ENCODE assay signal across 8 cellular contexts in the genomic region with DNA sequence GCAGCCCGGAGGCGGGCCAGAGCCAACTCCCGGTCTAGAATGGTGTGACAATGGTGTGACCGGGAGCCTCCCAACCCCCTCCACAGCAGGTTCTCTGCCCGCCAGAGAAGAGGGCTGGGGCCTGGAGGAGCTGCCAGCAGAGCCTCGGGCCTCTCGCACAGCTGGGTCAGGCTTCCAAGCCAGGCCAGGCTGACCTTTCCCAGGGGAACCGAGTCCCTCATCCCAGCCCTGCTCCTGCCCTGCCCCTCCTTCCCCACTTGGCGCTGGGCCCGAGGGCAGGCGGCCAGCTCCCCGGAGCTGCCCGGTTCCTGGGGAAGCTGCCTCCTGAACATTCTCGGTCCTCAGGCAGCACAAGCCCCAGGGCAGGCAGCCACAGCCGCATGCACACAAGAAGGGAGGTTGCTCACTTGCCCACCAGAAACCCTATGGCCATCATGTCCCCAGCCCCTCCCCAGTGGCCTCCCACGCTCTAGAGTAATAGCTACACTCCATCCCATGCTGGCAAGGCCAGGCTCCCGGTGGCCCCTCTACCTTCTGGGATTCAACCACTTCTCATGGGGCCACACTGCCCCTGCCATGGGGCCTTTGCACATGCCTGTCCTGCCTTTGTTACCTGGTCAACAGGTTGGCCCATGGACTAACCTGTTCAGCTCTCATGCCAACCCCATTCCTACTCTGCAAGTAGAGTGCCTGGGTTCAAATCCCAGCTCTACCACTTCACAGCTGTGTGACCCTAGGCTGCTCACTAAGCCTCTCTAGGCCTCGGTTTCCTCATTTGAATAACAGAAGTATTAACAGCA.
DNase-seq lines count a peak whose midpoint lies in the region; ATAC-seq and TF ChIP-seq lines count a peak whose summit lies in the region.

No MANE protein-coding gene starts in this region.

- peaks cover 3% of the 10 kb centered on the region for H3K4me1 Mint-ChIP-seq in endodermal cell
- peaks cover 15 to 33% of the 10 kb centered on the region in 2 donors for H3K4me1 Mint-ChIP-seq in natural killer cell treated with Interleukin-12 subunit alpha and Interleukin-12 subunit beta and Interleukin-15 and Interleukin-18, amount 100 ng/mL, for 72 hours (ENCODE audit: low read depth in 2 of 2)

- ATAC-seq in HG02571 (IDR thresholded peaks at IDR 0.05; ENCODE audit: unreplicated experiment): no peak
- no peak for ATAC-seq in natural killer cell treated with Interleukin-12 subunit alpha and Interleukin-12 subunit beta and Interleukin-15 and Interleukin-18, amount 100 ng/mL, for 72 hours

- H3K27me3 Mint-ChIP-seq in endodermal cell (ENCODE audit: insufficient read depth): no peaks in the 10 kb centered on the region
- H3K27me3 Mint-ChIP-seq in natural killer cell treated with Interleukin-12 subunit alpha and Interleukin-12 subunit beta and Interleukin-15 and Interleukin-18, amount 100 ng/mL, for 72 hours: no peaks in the 10 kb centered on the region

- peaks cover 44 to 53% (median 50%) of the 10 kb centered on the region in 11 experiments for H3K36me3 ChIP-seq in BLaER1 treated with 17β-estradiol and CSF1 and Interleukin-3, amounts not matched to agents 10 nM and 100 nM
- peaks cover 23% of the 10 kb centered on the region for H3K36me3 ChIP-seq in endodermal cell (ENCODE audit: control insufficient read depth, insufficient read depth, low read length)
- peaks cover 20% of the 10 kb centered on the region in 2 donors for H3K36me3 ChIP-seq in mucosa of rectum (ENCODE audit: control insufficient read depth in 2 of 2, insufficient read depth in 2 of 2, low read length in 2 of 2)
- peaks cover 77% of the 10 kb centered on the region for H3K36me3 ChIP-seq in WERI-Rb-1

- H3K27ac Mint-ChIP-seq in endodermal cell: peak overlapping the region; percentile 55
- no peak overlapping the region for H3K27ac Mint-ChIP-seq in natural killer cell treated with Interleukin-12 subunit alpha and Interleukin-12 subunit beta and Interleukin-15 and Interleukin-18, amount 100 ng/mL, for 72 hours

- H3K27ac ChIP-seq in BLaER1 treated with 17β-estradiol and CSF1 and Interleukin-3, amounts not matched to agents 10 nM and 100 nM: peak overlapping the region in 6 of 11 experiments; percentile 0 to 89 (median 15); a peak in 6 of 22 replicates
- H3K27ac ChIP-seq in endodermal cell (ENCODE audit: low read depth, low read length) (peak overlapping the region; percentile 83), mucosa of rectum (ENCODE audit: low read depth in 2 of 2, low read length in 2 of 2) (peak overlapping the region; percentile 64 to 94), WERI-Rb-1 (no peak overlapping the region)

- no peaks in the 10 kb centered on the region for H3K27me3 ChIP-seq in BLaER1 treated with 17β-estradiol and CSF1 and Interleukin-3, amounts not matched to agents 10 nM and 100 nM
- H3K27me3 ChIP-seq in endodermal cell (ENCODE audit: control insufficient read depth, insufficient read depth, low read length, poor library complexity, severe bottlenecking) (no peaks in the 10 kb centered on the region), mucosa of rectum (ENCODE audit: control insufficient read depth in 2 of 2, insufficient read depth in 2 of 2, low read length in 2 of 2) (no peaks in the 10 kb centered on the region), WERI-Rb-1 (ENCODE audit: insufficient read depth, low read depth, severe bottlenecking) (no peaks in the 10 kb centered on the region)

- WGBS in endodermal cell (ENCODE audit: insufficient coverage in 1 of 2, insufficient read length in 1 of 2), 2 experiments: 68 to 78% methylated on average over 8 to 18 of the region's 18 CpGs

- H3K4me3 Mint-ChIP-seq in endodermal cell: no peak overlapping the region
- H3K4me3 Mint-ChIP-seq in natural killer cell treated with Interleukin-12 subunit alpha and Interleukin-12 subunit beta and Interleukin-15 and Interleukin-18, amount 100 ng/mL, for 72 hours: no peak overlapping the region

- H3K4me2 ChIP-seq in BLaER1 treated with 17β-estradiol and CSF1 and Interleukin-3, amounts not matched to agents 10 nM and 100 nM: peak overlapping the region; percentile 96 to 100 (median 100)

- peaks cover 58 to 68% (median 63%) of the 10 kb centered on the region in 10 experiments for H3K4me1 ChIP-seq in BLaER1 treated with 17β-estradiol and CSF1 and Interleukin-3, amounts not matched to agents 10 nM and 100 nM
- H3K4me1 ChIP-seq in endodermal cell (ENCODE audit: control insufficient read depth, insufficient read depth, low read length) (peaks cover 8% of the 10 kb centered on the region), mucosa of rectum (ENCODE audit: control insufficient read depth in 2 of 2, insufficient read depth in 2 of 2, low read length in 2 of 2) (peaks cover 57 to 59% of the 10 kb centered on the region in 2 donors)

- H3K9me3 ChIP-seq in BLaER1 treated with 17β-estradiol and CSF1 and Interleukin-3, amounts not matched to agents 10 nM and 100 nM (replicated peaks in 1 of 11): no peaks in the 10 kb centered on the region
- H3K9me3 ChIP-seq in endodermal cell (ENCODE audit: control insufficient read depth, low read length) (no peaks in the 10 kb centered on the region), mucosa of rectum (ENCODE audit: control insufficient read depth in 2 of 2, low read length in 2 of 2) (no peaks in the 10 kb centered on the region), WERI-Rb-1 (ENCODE audit: severe bottlenecking) (no peaks in the 10 kb centered on the region)

- peaks cover 88 to 99% (median 95%) of the 10 kb centered on the region in 11 experiments for H4K20me1 ChIP-seq in BLaER1 treated with 17β-estradiol and CSF1 and Interleukin-3, amounts not matched to agents 10 nM and 100 nM

- no peak overlapping the region; a peak in 1 of 20 replicates for H3K4me3 ChIP-seq in BLaER1 treated with 17β-estradiol and CSF1 and Interleukin-3, amounts not matched to agents 10 nM and 100 nM
- H3K4me3 ChIP-seq in endodermal cell (ENCODE audit: low read length) (no peak overlapping the region), mucosa of rectum (ENCODE audit: low read length in 2 of 2) (no peak overlapping the region), WERI-Rb-1 (ENCODE audit: low read depth, low read length) (no peak overlapping the region)

- H3K9me3 Mint-ChIP-seq in endodermal cell: no peaks in the 10 kb centered on the region
- no peaks in the 10 kb centered on the region for H3K9me3 Mint-ChIP-seq in natural killer cell treated with Interleukin-12 subunit alpha and Interleukin-12 subunit beta and Interleukin-15 and Interleukin-18, amount 100 ng/mL, for 72 hours

- H3K9ac ChIP-seq in BLaER1 treated with 17β-estradiol and CSF1 and Interleukin-3, amounts not matched to agents 10 nM and 100 nM: peak overlapping the region in 9 of 11 experiments; percentile 7 to 78 (median 49); a peak in 12 of 22 replicates
- H3K9ac ChIP-seq in endodermal cell (ENCODE audit: extremely low read depth, low read length, poor library complexity, severe bottlenecking): no peak overlapping the region
- H3K9ac ChIP-seq in mucosa of rectum (ENCODE audit: low read depth in 1 of 2, low read length in 2 of 2): peak overlapping the region; percentile 38 to 58

- TF ChIP-seq CTCF in endodermal cell (conservative IDR thresholded peaks at IDR 0.05) (no peak), WERI-Rb-1 (IDR thresholded peaks at IDR 0.05; ENCODE audit: low read depth, low read length) (no peak)

- DNase-seq in NCI-H2196 treated with DMSO at 0.1 percent for 48 hours (lab: John Stamatoyannopoulos, UW; ENCODE audit: unreplicated experiment) (peak; percentile 67), endodermal cell (peak; percentile 90), GM19238 (ENCODE audit: insufficient read length, low spot score) (no peak), WERI-Rb-1 (no peak)
- DNase-seq in natural killer cell treated with Interleukin-12 subunit alpha and Interleukin-12 subunit beta and Interleukin-15 and Interleukin-18, amount 100 ng/mL, for 72 hours (ENCODE audit: low spot score): no peak

- peaks cover 25% of the 10 kb centered on the region for H3K36me3 Mint-ChIP-seq in endodermal cell (ENCODE audit: low read depth)
- H3K36me3 Mint-ChIP-seq in natural killer cell treated with Interleukin-12 subunit alpha and Interleukin-12 subunit beta and Interleukin-15 and Interleukin-18, amount 100 ng/mL, for 72 hours: no peaks in the 10 kb centered on the region

Comparison
In these comparisons a context has a peak if more than half of its experiments do, and no peak if none do; other contexts are left out.
1. DNase-seq: peak in NCI-H2196 treated with DMSO at 0.1 percent for 48 hours (single experiment) and endodermal cell (single experiment); none in GM19238 (single experiment), WERI-Rb-1 (single experiment) and natural killer cell treated with Interleukin-12 subunit alpha and Interleukin-12 subunit beta and Interleukin-15 and Interleukin-18, amount 100 ng/mL, for 72 hours (single experiment).